ENCODE assay signal across 8 cellular contexts in genomic region chr1:234676103-234676594, GRCh38.
DNase-seq lines count a peak whose midpoint lies in the region; ATAC-seq and TF ChIP-seq lines count a peak whose summit lies in the region.

No MANE protein-coding gene starts in this region.

- H3K4me1 ChIP-seq in Peyer's patch (peaks cover 0 to 6% (median 0%) of the 10 kb centered on the region in 4 donors), foreskin keratinocyte (peaks cover 3% of the 10 kb centered on the region), stomach (peaks cover 0 to 27% (median 21%) of the 10 kb centered on the region in 4 donors)

- H3K4me3 ChIP-seq in AG04450 (ENCODE audit: low read depth, low read length) (peak overlapping the region; percentile 20), Peyer's patch (peak overlapping the region; percentile 23 to 46 (median 35)), neural cell (ENCODE audit: low read length) (peak overlapping the region; percentile 44), stomach (peak overlapping the region; percentile 29 to 40 (median 37))

- no peak for TF ChIP-seq RAD21 in neural cell (conservative IDR thresholded peaks at IDR 0.05)

- no peaks in the 10 kb centered on the region for H3K27me3 ChIP-seq in AG04450 (ENCODE audit: control insufficient read depth, insufficient read depth, low read length)
- H3K27me3 ChIP-seq in Peyer's patch = no peaks in the 10 kb centered on the region
- H3K27me3 ChIP-seq in foreskin keratinocyte = no peaks in the 10 kb centered on the region
- H3K27me3 ChIP-seq in neural cell (ENCODE audit: insufficient read depth, low read depth, low read length) = no peaks in the 10 kb centered on the region
- H3K27me3 ChIP-seq in stomach = no peaks in the 10 kb centered on the region

- H3K9ac ChIP-seq in neural cell (ENCODE audit: low read length) = peak overlapping the region; percentile 6

- H4K20me1 ChIP-seq in neural cell (ENCODE audit: insufficient read depth) = no peaks in the 10 kb centered on the region

- no peaks in the 10 kb centered on the region for H3F3A ChIP-seq in neural cell (ENCODE audit: insufficient read depth, low read length, poor library complexity, severe bottlenecking)

- peak overlapping the region; percentile 83 for H2AFZ ChIP-seq in neural cell (ENCODE audit: low read depth, low read length)

- intact Hi-C loops in stomach (cut with DNase I; ENCODE audit: low total_unique reads) = no loop called here

- H3K9me3 ChIP-seq in AG04450 (ENCODE audit: control insufficient read depth, insufficient read depth, low read length) = no peaks in the 10 kb centered on the region
- H3K9me3 ChIP-seq in Peyer's patch = no peaks in the 10 kb centered on the region
- no peaks in the 10 kb centered on the region for H3K9me3 ChIP-seq in neural cell (ENCODE audit: low read length)
- H3K9me3 ChIP-seq in stomach = no peaks in the 10 kb centered on the region

- DNase-seq in AG04450 (ENCODE audit: low read depth, low spot score) (no peak), HK-2 (ENCODE audit: unreplicated experiment) (peak; percentile 31), Peyer's patch (peak; percentile 72 to 92 (median 75)), foreskin keratinocyte (no peak), stomach (peak; percentile 78)
- peak; percentile 31 for DNase-seq in activated T-helper 9 cell treated with anti-CD3 and anti-CD28 coated beads, Interleukin-2, amount 50 U/mL, for 16 hours (ENCODE audit: low read depth)

- no peak for TF ChIP-seq EP300 in neural cell (conservative IDR thresholded peaks at IDR 0.05; ENCODE audit: poor library complexity, severe bottlenecking)
- no peak for TF ChIP-seq EP300 in stomach (IDR thresholded peaks at IDR 0.05)

- H3K4me2 ChIP-seq in neural cell (ENCODE audit: low read length) = no peak overlapping the region

- WGBS in stomach, 5 donors = 6 to 10% (median 10%) methylated on average over 13 of the region's 13 CpGs

- ATAC-seq in GM18909 (IDR thresholded peaks at IDR 0.05; ENCODE audit: poor library complexity, unreplicated experiment) = peak; percentile 80
- peak; percentile 86 for ATAC-seq in foreskin keratinocyte

- TF ChIP-seq CTCF in AG04450 (IDR thresholded peaks at IDR 0.05; ENCODE audit: low read depth, low read length) = no peak
- TF ChIP-seq CTCF in Peyer's patch (IDR thresholded peaks at IDR 0.05) = no peak
- TF ChIP-seq CTCF in foreskin keratinocyte (conservative IDR thresholded peaks at IDR 0.05) = no peak
- no peak for TF ChIP-seq CTCF in neural cell (IDR thresholded peaks at IDR 0.05; ENCODE audit: poor library complexity, severe bottlenecking)
- peak in 1 of 7 experiments; percentile 7 for TF ChIP-seq CTCF in stomach (IDR thresholded peaks at IDR 0.05)

- TF ChIP-seq POLR2A in Peyer's patch (IDR thresholded peaks at IDR 0.05) (no peak), stomach (IDR thresholded peaks at IDR 0.05) (no peak)

- H3K36me3 ChIP-seq in Peyer's patch (no peaks in the 10 kb centered on the region), neural cell (ENCODE audit: insufficient read depth, low read length) (no peaks in the 10 kb centered on the region), stomach (no peaks in the 10 kb centered on the region)

- H3K79me2 ChIP-seq in neural cell (replicated peaks; ENCODE audit: insufficient read depth, low read length) = no peaks in the 10 kb centered on the region

- POLR2A ChIA-PET in AG04450 (lab: Yijun Ruan, JAX) = interaction anchor here (0.7 to 0.8 kb wide), 2 partner anchors 25 to 48 kb away, joined by 3 read pairs; no protein-coding TSS in a partner anchor

- H3K27ac ChIP-seq in AG04450 (ENCODE audit: low read depth, low read length) (no peak overlapping the region), Peyer's patch (peak overlapping the region in 2 of 4 donors; percentile 3 to 40), foreskin keratinocyte (no peak overlapping the region), neural cell (ENCODE audit: low read length) (peak overlapping the region; percentile 59), stomach (peak overlapping the region; percentile 42 to 77 (median 55))

- CTCF ChIA-PET in AG04450 (lab: Charles Lee) = no interaction called here

- H3K9me2 ChIP-seq in neural cell (ENCODE audit: insufficient read depth, low read length) = no peaks in the 10 kb centered on the region

TF ChIP-seq in neural cell, 6 proteins besides CTCF, POLR2A, EP300 and RAD21:
- TF ChIP-seq REST (IDR thresholded peaks at IDR 0.05; ENCODE audit: borderline replicate concordance) (peak; percentile 89), EZH2 (IDR thresholded peaks at IDR 0.05; ENCODE audit: borderline replicate concordance, insufficient read depth, low read length, poor library complexity, severe bottlenecking) (no peak), POLR2AphosphoS5 (IDR thresholded peaks at IDR 0.05) (peak; percentile 13), SMC3 (conservative IDR thresholded peaks at IDR 0.05; ENCODE audit: poor library complexity) (peak; percentile 26), TAF1 (IDR thresholded peaks at IDR 0.05; ENCODE audit: low read depth) (no peak)

Comparison
In these comparisons a context has a peak if more than half of its experiments do, and no peak if none do; other contexts are left out.
1. DNase-seq: peak in HK-2 (single experiment), Peyer's patch (3 of 3), activated T-helper 9 cell treated with anti-CD3 and anti-CD28 coated beads, Interleukin-2, amount 50 U/mL, for 16 hours (single experiment) and stomach (single experiment); none in AG04450 (single experiment) and foreskin keratinocyte (0 of 2).
2. H3K27ac ChIP-seq: peak in neural cell (single experiment) and stomach (5 of 5); none in AG04450 (single experiment) and foreskin keratinocyte (single experiment).
3. Peak in every context shown above with its lines, with median percentiles within 50 percentile points of each other: H3K4me3 ChIP-seq.